Comparison of ENCODE assay signal across 7 cellular contexts in the genomic region with DNA sequence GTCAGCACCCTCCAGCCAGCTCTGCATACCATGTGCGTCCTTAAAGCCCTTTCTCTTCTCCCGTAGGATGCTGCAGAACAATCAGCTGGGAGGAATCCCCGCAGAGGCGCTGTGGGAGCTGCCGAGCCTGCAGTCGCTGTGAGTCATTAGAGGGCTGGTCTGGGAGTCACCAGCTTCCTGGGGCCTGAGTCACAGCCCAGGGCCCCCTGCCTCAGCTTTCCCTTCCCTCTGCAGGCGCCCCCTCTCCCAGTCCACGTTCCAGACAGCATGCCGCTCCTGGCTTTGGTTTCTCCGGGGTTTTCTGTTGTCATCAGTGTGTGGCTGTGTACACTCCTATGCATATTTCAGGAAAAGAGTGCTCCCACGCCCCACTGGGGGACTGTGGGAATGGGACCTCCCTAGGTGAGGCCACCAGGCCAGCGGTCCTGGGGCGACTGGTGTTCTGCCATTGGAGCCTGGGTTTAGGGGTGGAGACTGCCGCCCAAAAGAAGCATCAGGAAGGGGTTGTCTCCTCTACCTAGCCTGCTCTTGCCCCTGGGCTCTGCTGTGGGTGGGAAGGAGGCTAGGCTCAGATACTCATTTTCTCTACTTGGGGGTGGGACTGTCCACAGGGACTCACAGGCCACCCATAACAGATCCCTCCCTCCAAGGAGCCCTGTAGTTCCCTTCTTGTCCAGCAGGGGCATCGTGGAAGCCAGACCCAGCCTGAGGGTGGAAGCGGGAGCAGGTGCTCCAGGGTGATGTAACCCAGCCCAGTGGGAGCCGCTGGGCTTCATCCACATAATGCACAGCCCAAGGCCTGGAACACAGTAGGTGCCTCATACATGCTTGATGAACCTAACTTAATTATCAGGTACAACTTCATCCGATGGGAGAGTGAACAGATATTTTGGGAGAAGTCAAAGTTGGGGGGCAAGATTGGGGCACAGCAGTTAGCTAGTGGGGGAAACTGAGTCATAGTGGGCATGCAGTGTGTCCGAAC. TPM values are rescaled to one million over a fixed set of nuclear protein-coding genes. Genes with fewer than 3 reads are reported as not detected.
DNase-seq lines count a peak whose midpoint lies in the region; ATAC-seq and TF ChIP-seq lines count a peak whose summit lies in the region.

No MANE protein-coding gene starts in this region.

- H3K4me1 ChIP-seq in KMS-11 (ENCODE audit: low read depth, poor library complexity, severe bottlenecking): peaks cover 3% of the 10 kb centered on the region
- no peaks in the 10 kb centered on the region for H3K4me1 ChIP-seq in upper lobe of right lung

- no peaks in the 10 kb centered on the region for H3K9me3 ChIP-seq in upper lobe of right lung

- H3K36me3 ChIP-seq in KMS-11 (ENCODE audit: insufficient read depth) (no peaks in the 10 kb centered on the region), upper lobe of right lung (no peaks in the 10 kb centered on the region)

- H4K20me1 ChIP-seq in KMS-11 (ENCODE audit: insufficient read depth): no peaks in the 10 kb centered on the region

- CTCF ChIA-PET in RWPE1 (lab: Yijun Ruan, JAX): interaction anchor here (0.6 to 2.5 kb wide), 27 partner anchors 8 to 956 kb away, joined by 3 to 9 read pairs (median 4); no protein-coding TSS in a partner anchor

- intact Hi-C loops in upper lobe of right lung (cut with DNase I): no loop called here

- H3K4me2 ChIP-seq in KMS-11: no peak overlapping the region

- H3K27me3 ChIP-seq in KMS-11 (ENCODE audit: insufficient read depth, low read depth): peaks cover 9% of the 10 kb centered on the region; the same call in 1 of the 2 replicates
- H3K27me3 ChIP-seq in upper lobe of right lung: peaks cover 4% of the 10 kb centered on the region

- H3K4me3 ChIP-seq in KMS-11 (IDR thresholded peaks at IDR 0.05; ENCODE audit: insufficient read depth, low read depth, low read length) (no peak overlapping the region), upper lobe of right lung (no peak overlapping the region)

- peak; percentile 94 for ATAC-seq in upper lobe of right lung

- POLR2A ChIA-PET in RWPE1 (lab: Yijun Ruan, JAX; ENCODE audit: low non-redundant PET): no interaction called here

- no peak overlapping the region for H3K27ac ChIP-seq in KMS-11
- H3K27ac ChIP-seq in RWPE1: peak overlapping the region; percentile 92
- no peak overlapping the region for H3K27ac ChIP-seq in upper lobe of right lung

- no peaks in the 10 kb centered on the region for H3K79me2 ChIP-seq in KMS-11 (ENCODE audit: insufficient read depth, low read depth)

- TF ChIP-seq CTCF in GM12874 (IDR thresholded peaks at IDR 0.05; ENCODE audit: insufficient read depth, low read depth, low read length) (peak; percentile 94), KMS-11 (conservative IDR thresholded peaks at IDR 0.05; ENCODE audit: low read depth, low read length) (peak; percentile 98), RWPE1 (conservative IDR thresholded peaks at IDR 0.05; ENCODE audit: low read depth) (peak; percentile 73), upper lobe of right lung (IDR thresholded peaks at IDR 0.05) (peak; percentile 95)

- H3K9ac ChIP-seq in KMS-11: no peak overlapping the region

- H2AFZ ChIP-seq in KMS-11 (ENCODE audit: low read depth): no peak overlapping the region

- DNase-seq in RWPE1 (ENCODE audit: low spot score) (peak; percentile 100), foreskin melanocyte (peak; percentile 35), pons (ENCODE audit: low spot score) (peak; percentile 10), upper lobe of right lung (peak; percentile 79)
- DNase-seq in activated T-helper 1 cell treated with anti-CD3 and anti-CD28 coated beads, Interleukin-2, amount 50 U/mL, for 16 hours (ENCODE audit: low read depth in 1 of 2, low spot score in 1 of 2): peak; percentile 39 to 47

RNA-seq across cellular contexts. Expression of gene LGR6, which starts 42.5 kb away (rescaled TPM):
- 1.8 TPM for total RNA-seq in upper lobe of right lung

Comparison
In these comparisons a context has a peak if more than half of its experiments do, and no peak if none do; other contexts are left out.
1. DNase-seq: peak in every context shown above with its lines; median percentile 100 in RWPE1; 79 in upper lobe of right lung; 43 in activated T-helper 1 cell treated with anti-CD3 and anti-CD28 coated beads, Interleukin-2, amount 50 U/mL, for 16 hours; 35 in foreskin melanocyte; 10 in pons.